19 cellular contexts compared by ENCODE assay signal in genomic region chr4:142809559-142809958, GRCh38. TPM values are rescaled to one million over a fixed set of nuclear protein-coding genes. Genes with fewer than 3 reads are reported as not detected.
DNase-seq lines count a peak whose midpoint lies in the region; ATAC-seq, FAIRE-seq and TF ChIP-seq lines count a peak whose summit lies in the region.
"Had no signal": no experiment of that assay in that cellular context is flagged by ENCODE, and none has a peak within 500 bp of the region (broad histone marks: within the 10 kb centered on the region; RNA-seq: fewer than 3 reads in every experiment).

No MANE protein-coding gene starts in this region.

- FAIRE-seq in HepG2 (lab: Jason Lieb, UNC): no peak
- FAIRE-seq in H1 (lab: Jason Lieb, UNC): no peak
- FAIRE-seq: GM19239, H54, HTR-8/SVneo had no signal

- no peaks in the 10 kb centered on the region for H3K4me1 ChIP-seq in HepG2 (ENCODE audit: insufficient read depth, low read length)
- no peaks in the 10 kb centered on the region for H3K4me1 ChIP-seq in right lobe of liver
- H3K4me1 ChIP-seq in H1 (replicated peaks in 1 of 4; ENCODE audit: control insufficient read depth in 3 of 4, insufficient read depth in 4 of 4, low read length in 3 of 4): no peaks in the 10 kb centered on the region
- no peaks in the 10 kb centered on the region for H3K4me1 ChIP-seq in uterus
- H3K4me1 ChIP-seq: BLaER1 had no signal

- no peak overlapping the region for H2BK15ac ChIP-seq in H1 (ENCODE audit: low read length)

- no peak overlapping the region for H3K18ac ChIP-seq in H1 (ENCODE audit: extremely low read depth, low read length)

- H3K4me3 ChIP-seq in HepG2 (replicated peaks in 1 of 3; ENCODE audit: insufficient read depth in 1 of 3, low read depth in 2 of 3, low read length in 3 of 3) (no peak overlapping the region), right lobe of liver (no peak overlapping the region), H1 (ENCODE audit: extremely low read depth in 1 of 4, insufficient read depth in 2 of 4, low read depth in 3 of 4, low read length in 4 of 4) (no peak overlapping the region), fibroblast of the aortic adventitia (ENCODE audit: low read depth, low read length) (no peak overlapping the region), uterus (no peak overlapping the region)
- H3K4me3 ChIP-seq: BLaER1 had no signal

- TF ChIP-seq EP300 in HepG2 (IDR thresholded peaks at IDR 0.05; ENCODE audit: low read depth in 2 of 2, low read length in 2 of 2): no peak
- no peak for TF ChIP-seq EP300 in HepG2 (CRISPR knock-in tag; IDR thresholded peaks at IDR 0.05; ENCODE audit: borderline replicate concordance)
- TF ChIP-seq EP300 in H1 (IDR thresholded peaks at IDR 0.05; ENCODE audit: borderline replicate concordance in 1 of 2, low read depth in 2 of 2, low read length in 2 of 2): no peak

- H3K27me3 ChIP-seq in HepG2 (ENCODE audit: control insufficient read depth in 1 of 2, insufficient read depth in 2 of 2, low read length in 2 of 2): no peaks in the 10 kb centered on the region
- no peaks in the 10 kb centered on the region for H3K27me3 ChIP-seq in right lobe of liver
- H3K27me3 ChIP-seq in H1 (replicated peaks in 1 of 4; ENCODE audit: control insufficient read depth in 3 of 4, extremely low read depth in 1 of 4, insufficient read depth in 3 of 4, low read length in 3 of 4): no peaks in the 10 kb centered on the region
- no peaks in the 10 kb centered on the region for H3K27me3 ChIP-seq in uterus
- H3K27me3 ChIP-seq: BLaER1 had no signal

- in situ Hi-C loops in HepG2 (cut with HindIII; ENCODE audit: extremely low pct_ligation_motif_present, low pct_unique_long_range_greater_than_20kb): no loop called here

- H3K9me3 ChIP-seq in HepG2 (ENCODE audit: low read length): no peaks in the 10 kb centered on the region
- no peaks in the 10 kb centered on the region for H3K9me3 ChIP-seq in right lobe of liver
- H3K9me3 ChIP-seq in H1 (ENCODE audit: insufficient read depth in 2 of 2, low read depth in 1 of 2, low read length in 1 of 2): no peaks in the 10 kb centered on the region
- H3K9me3 ChIP-seq in uterus: no peaks in the 10 kb centered on the region
- H3K9me3 ChIP-seq: BLaER1 had no signal

- BruUV-seq in HepG2 (replicated peaks; lab: Mats Ljungman, UMichigan): no TSS peak

- no peak overlapping the region for H2BK12ac ChIP-seq in H1 (ENCODE audit: low read depth, low read length)

- no peak overlapping the region for H2BK5ac ChIP-seq in H1 (ENCODE audit: low read depth, low read length)

- H2BK20ac ChIP-seq in H1 (ENCODE audit: low read length): no peak overlapping the region

- H3K4ac ChIP-seq in H1 (replicated peaks; ENCODE audit: insufficient read length, low read depth, low read length): no peak overlapping the region

- no peaks in the 10 kb centered on the region for H3K79me2 ChIP-seq in HepG2 (ENCODE audit: insufficient read depth, low read length)
- no peaks in the 10 kb centered on the region for H3K79me2 ChIP-seq in H1 (ENCODE audit: control insufficient read depth in 1 of 2, insufficient read depth in 2 of 2, low read length in 2 of 2)

- no peak overlapping the region for H3K23ac ChIP-seq in H1 (ENCODE audit: insufficient read length)

- no peak overlapping the region for H2AK5ac ChIP-seq in H1 (ENCODE audit: low read depth, low read length)

- H3K14ac ChIP-seq in H1 (ENCODE audit: insufficient read length): no peak overlapping the region

- no peak overlapping the region for H3K56ac ChIP-seq in H1 (replicated peaks; ENCODE audit: insufficient read length, low read depth, low read length)

- no peak for TF ChIP-seq RAD21 in HepG2 (CRISPR knock-in tag; IDR thresholded peaks at IDR 0.05)
- TF ChIP-seq RAD21 in H1 (IDR thresholded peaks at IDR 0.05 in 1 of 2, conservative IDR thresholded peaks at IDR 0.05 in 1 of 2; ENCODE audit: low read depth in 2 of 2, low read length in 2 of 2): no peak

- H3K4me2 ChIP-seq in HepG2 (ENCODE audit: low read depth, low read length) (no peak overlapping the region), H1 (ENCODE audit: insufficient read depth in 1 of 2, low read depth in 2 of 2, low read length in 2 of 2) (no peak overlapping the region)
- H3K4me2 ChIP-seq: BLaER1 had no signal

- H3K23me2 ChIP-seq in H1 (ENCODE audit: low read depth, low read length): no peaks in the 10 kb centered on the region

- POLR2A ChIA-PET in HepG2 (lab: Yijun Ruan, JAX) (no interaction called here), H1 (lab: Charles Lee; ENCODE audit: partially characterized antibody) (no interaction called here)

- intact Hi-C loops in HepG2 (cut with micrococcal nuclease; ENCODE audit: unreplicated experiment): no loop called here
- intact Hi-C loops in right lobe of liver (cut with DNase I): no loop called here
- intact Hi-C loops in uterus (cut with DNase I; ENCODE audit: low total_unique reads): no loop called here

- no peak for DNase-seq in HepG2 (ENCODE audit: low spot score)
- DNase-seq in right lobe of liver: no peak
- DNase-seq in H1 (ENCODE audit: low read depth in 1 of 2, low spot score in 2 of 2): no peak
- DNase-seq in fibroblast of the aortic adventitia (ENCODE audit: low read depth): peak; percentile 30
- no peak for DNase-seq in uterus
- DNase-seq in substantia nigra (lab: John Stamatoyannopoulos, UW): no peak
- DNase-seq in epidermal melanocyte (ENCODE audit: insufficient read length, low spot score): no peak
- no peak for DNase-seq in dedifferentiated amniotic fluid mesenchymal stem cell (ENCODE audit: extremely low spot score)
- DNase-seq: CD4-positive, alpha-beta memory T cell; DMS153; DMS79; GF-D8; HFFc6 had no signal

- TF ChIP-seq CTCF in HepG2 (CRISPR knock-in tag; IDR thresholded peaks at IDR 0.05): no peak
- TF ChIP-seq CTCF in right lobe of liver (IDR thresholded peaks at IDR 0.05): no peak
- no peak for TF ChIP-seq CTCF in H1 (IDR thresholded peaks at IDR 0.05; ENCODE audit: control extremely low read depth in 1 of 3, insufficient read depth in 1 of 3, low read depth in 1 of 3, low read length in 3 of 3)
- no peak for TF ChIP-seq CTCF in fibroblast of the aortic adventitia (IDR thresholded peaks at IDR 0.05; ENCODE audit: insufficient read depth, low read length)
- no peak for TF ChIP-seq CTCF in uterus (IDR thresholded peaks at IDR 0.05)

- ATAC-seq in HepG2 (no peak), right lobe of liver (no peak)
- ATAC-seq: HCT116 had no signal

- H3K9ac ChIP-seq in HepG2 (ENCODE audit: insufficient read depth, low read depth, low read length) (no peak overlapping the region), H1 (replicated peaks in 1 of 4; ENCODE audit: extremely low read depth in 1 of 4, low read depth in 3 of 4, low read length in 3 of 4) (no peak overlapping the region)
- H3K9ac ChIP-seq: BLaER1 had no signal

- no peak overlapping the region for H4K91ac ChIP-seq in H1 (replicated peaks; ENCODE audit: insufficient read length, low read length)

- H4K5ac ChIP-seq in H1 (ENCODE audit: insufficient read length, low read depth, low read length): no peak overlapping the region

- H3K27ac ChIP-seq in HepG2 (ENCODE audit: extremely low read length, insufficient read depth, low read length): no peak overlapping the region
- H3K27ac ChIP-seq in right lobe of liver: no peak overlapping the region
- no peak overlapping the region for H3K27ac ChIP-seq in H1 (ENCODE audit: low read depth, low read length)
- H3K27ac ChIP-seq in uterus: no peak overlapping the region
- H3K27ac ChIP-seq in substantia nigra (ENCODE audit: low read depth, low read length, poor library complexity, severe bottlenecking): no peak overlapping the region
- H3K27ac ChIP-seq: 22Rv1, BLaER1 had no signal

- H4K20me1 ChIP-seq in HepG2 (ENCODE audit: insufficient read depth, low read length) (no peaks in the 10 kb centered on the region), H1 (replicated peaks in 1 of 2; ENCODE audit: control insufficient read depth in 1 of 2, insufficient read depth in 2 of 2, low read length in 2 of 2) (no peaks in the 10 kb centered on the region)
- H4K20me1 ChIP-seq: BLaER1 had no signal

- TF ChIP-seq POLR2A in HepG2 (IDR thresholded peaks at IDR 0.05; ENCODE audit: insufficient read depth in 1 of 2, low read depth in 2 of 2, low read length in 2 of 2) (no peak), right lobe of liver (IDR thresholded peaks at IDR 0.05) (no peak), H1 (IDR thresholded peaks at IDR 0.05; ENCODE audit: control extremely low read depth in 1 of 2, low read depth in 2 of 2, low read length in 2 of 2) (no peak), uterus (IDR thresholded peaks at IDR 0.05) (no peak)

- WGBS in HepG2 (ENCODE audit: low lambda C conversion rate): 0% methylated on average over 2 of the region's 2 CpGs
- WGBS in right lobe of liver (ENCODE audit: insufficient coverage, low coverage, low lambda C conversion rate, missing lambda C conversion rate): 30% methylated on average over 2 of the region's 2 CpGs
- 79% methylated on average over 2 of the region's 2 CpGs; no CpG with 5 or more reads in 1 of the 2 experiments for WGBS in H1 (ENCODE audit: extremely low coverage in 1 of 2, insufficient coverage in 1 of 2, insufficient read length in 1 of 2, insufficient replicate concordance in 2 of 2, low coverage in 1 of 2, low lambda C conversion rate in 2 of 2, missing lambda C conversion rate in 1 of 2), 2 experiments

- no peak overlapping the region for H2BK120ac ChIP-seq in H1 (replicated peaks; ENCODE audit: low read depth, low read length)

- H3K79me1 ChIP-seq in H1 (ENCODE audit: low read depth, low read length): no peaks in the 10 kb centered on the region

- no peak overlapping the region for H4K8ac ChIP-seq in H1 (ENCODE audit: extremely low read depth, insufficient read depth, low read length)

- no peaks in the 10 kb centered on the region for H3K36me3 ChIP-seq in HepG2 (replicated peaks in 1 of 2; ENCODE audit: control insufficient read depth in 1 of 2, insufficient read depth in 2 of 2, low read length in 2 of 2)
- no peaks in the 10 kb centered on the region for H3K36me3 ChIP-seq in right lobe of liver
- no peaks in the 10 kb centered on the region for H3K36me3 ChIP-seq in H1 (ENCODE audit: control insufficient read depth in 2 of 4, insufficient read depth in 4 of 4, low read length in 3 of 4)
- no peaks in the 10 kb centered on the region for H3K36me3 ChIP-seq in uterus
- H3K36me3 ChIP-seq: BLaER1 had no signal

- H2AFZ ChIP-seq in HepG2 (ENCODE audit: low read length) (no peak overlapping the region), H1 (ENCODE audit: low read length) (no peak overlapping the region)

- CTCF ChIA-PET in HepG2 (lab: Yijun Ruan, JAX; ENCODE audit: low intra/inter-chr PET ratio, low total read pairs): no interaction called here
- CTCF ChIA-PET in H1 (lab: Charles Lee; ENCODE audit: partially characterized antibody): interaction anchor here (1.0 to 2.0 kb wide), 2 partner anchors 31 to 38 kb away, joined by 4 to 5 read pairs; no protein-coding TSS in a partner anchor

RNA-seq across cellular contexts. Expression of gene INPP4B, which starts 36.5 kb away (rescaled TPM):
- total RNA-seq in HepG2 (2016; rRNA removed; fragmentation: Illumina TruSeq; extraction: Trizol) (not detected in 2 replicates), right lobe of liver (1 to 10 TPM in 5 of 6 experiments, under 1 TPM in 1; 0.73 to 5.0 (median 1.6) TPM), fibroblast of the aortic adventitia (ENCODE audit: low replicate concordance) (3.8 and 54.2 TPM in 2 replicates), uterus (10 to 100 TPM; 29.4 to 51.5 (median 35.3) TPM)
- not detected in 2 replicates for total RNA-seq in HepG2 (2016; cell fraction: cytosol; rRNA removed; fragmentation: Illumina TruSeq; extraction: Trizol; ENCODE audit: low read depth)
- total RNA-seq in HepG2 (2016; cell fraction: insoluble cytoplasmic fraction; rRNA removed; fragmentation: Illumina TruSeq; extraction: Trizol): not detected in 2 replicates
- not detected in 2 replicates for total RNA-seq in HepG2 (2016; cell fraction: membrane; rRNA removed; fragmentation: Illumina TruSeq; extraction: Trizol)
- total RNA-seq in HepG2 (2016; cell fraction: nucleus; rRNA removed; fragmentation: Illumina TruSeq; extraction: Trizol): not detected in 2 replicates
- polyA plus RNA-seq in HepG2 (2011; rRNA removed) (not detected in 2 replicates), H1 (2011; rRNA removed) (under 0.01 and 0.11 TPM in 2 replicates)
- polyA plus RNA-seq in HepG2 (2011; cell fraction: cytosol; rRNA removed): not detected in 2 replicates
- not detected in 2 replicates for polyA plus RNA-seq in HepG2 (2011; cell fraction: nucleus; rRNA removed)
- polyA plus RNA-seq in HepG2 (2012): not detected in 2 replicates
- polyA plus RNA-seq in HepG2 (2016; cell fraction: cytosol; fragmentation: Illumina TruSeq; extraction: Trizol; ENCODE audit: low read depth): not detected in 2 replicates
- polyA plus RNA-seq in HepG2 (2016; cell fraction: insoluble cytoplasmic fraction; fragmentation: Illumina TruSeq; extraction: Trizol; ENCODE audit: low read depth): not detected in 2 replicates
- not detected in 2 replicates for polyA plus RNA-seq in HepG2 (2016; cell fraction: membrane; fragmentation: Illumina TruSeq; extraction: Trizol; ENCODE audit: low read depth)
- not detected in 2 replicates for polyA plus RNA-seq in HepG2 (2016; cell fraction: nucleus; fragmentation: Illumina TruSeq; extraction: Trizol; ENCODE audit: insufficient read depth, low read depth)
- 0.14 TPM in 1 of 2 replicates, not detected in the other for polyA minus RNA-seq in HepG2 (2011; rRNA and poly(A)+ RNA removed; ENCODE audit: low replicate concordance)
- polyA minus RNA-seq in HepG2 (2011; cell fraction: cytosol; rRNA and poly(A)+ RNA removed): not detected in 2 replicates
- polyA minus RNA-seq in HepG2 (2011; cell fraction: nucleus; rRNA and poly(A)+ RNA removed): not detected in 2 replicates
- 0.34 and 0.54 TPM in 2 replicates for total RNA-seq in H1 (2021; fragmentation: NEBNext Ultra II Directional; extraction: Animal tissue kit (Norgen Biotek cat#: 25700))
- polyA plus RNA-seq in H1 (2011; cell fraction: cytosol; rRNA removed): 0.05 TPM
- 0.06 TPM for polyA plus RNA-seq in H1 (2011; cell fraction: nucleus; rRNA removed)
- polyA plus RNA-seq in H1 (2012, experiment 1 of 2): 0.08 to 0.43 TPM (median 0.25 TPM) in 4 replicates
- polyA plus RNA-seq in H1 (2012, experiment 2 of 2): not detected
- polyA plus RNA-seq in H1 (2013, experiment 1 of 2): 0.20 TPM
- polyA plus RNA-seq in H1 (2013, experiment 2 of 2): 0.26 TPM
- 0.41 and 0.82 TPM in 2 replicates for polyA minus RNA-seq in H1 (2011; rRNA and poly(A)+ RNA removed)
- not detected for polyA minus RNA-seq in H1 (2011; cell fraction: cytosol; rRNA and poly(A)+ RNA removed)
- 0.60 TPM for polyA minus RNA-seq in H1 (2011; cell fraction: nucleus; rRNA and poly(A)+ RNA removed)

Comparison
In these comparisons a context has a peak if more than half of its experiments do, and no peak if none do; other contexts are left out.
1. Of the 41 proteins assayed by ChIP-seq in both HepG2 and H1: peak only in HepG2: none; only in H1: none; in both: MAFK; in neither: 40.